In the genomic region with DNA sequence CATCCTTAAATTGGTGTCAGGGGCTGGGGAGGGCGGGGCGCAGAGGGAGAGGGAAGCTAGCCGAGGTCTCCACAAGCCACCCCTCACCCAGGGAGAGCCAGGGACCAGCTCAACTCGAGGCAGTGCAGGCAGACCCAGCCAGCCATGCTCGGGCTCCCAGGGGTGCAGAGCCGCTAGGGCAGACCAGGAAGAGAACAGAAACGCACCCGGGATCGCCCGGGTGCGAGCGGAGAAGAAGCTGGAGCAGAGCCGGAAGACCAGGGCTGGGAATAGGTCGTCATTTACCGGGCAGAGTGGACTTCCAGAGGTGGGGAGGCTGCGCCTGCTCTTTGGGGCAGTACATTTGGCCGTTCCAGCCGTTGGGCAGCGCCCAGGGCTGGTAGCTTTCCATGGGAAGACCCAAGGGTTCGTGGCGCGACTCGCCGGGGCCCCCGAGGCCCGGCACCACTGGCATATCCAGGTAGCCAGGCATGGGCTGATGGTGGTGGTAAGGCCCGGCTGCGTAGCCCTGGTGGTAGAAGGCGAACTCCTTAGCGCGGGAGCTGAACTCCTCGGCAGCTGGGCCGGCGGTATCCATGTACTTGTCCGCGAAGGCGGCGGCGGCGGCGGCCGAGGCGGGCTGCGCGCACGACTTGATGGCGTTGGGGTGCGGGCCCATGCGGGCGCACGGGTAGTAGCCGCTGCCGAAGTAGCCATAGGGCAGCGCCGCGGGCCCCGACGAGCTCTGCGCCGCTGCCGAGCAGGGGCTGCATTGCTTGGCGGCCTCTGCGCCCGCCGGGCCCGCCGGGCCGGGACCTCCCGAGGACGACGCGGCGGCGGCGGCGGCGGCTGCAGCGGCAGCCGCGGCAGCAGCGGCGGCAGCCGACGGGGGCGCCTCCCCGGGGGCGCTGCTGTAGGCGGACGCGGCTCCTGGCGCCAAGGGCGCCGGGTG, we compare ENCODE assay signal across 2 cellular contexts.
TF ChIP-seq lines count a peak whose summit lies in the region.

No MANE protein-coding gene starts in this region.

TF ChIP-seq in GM12878, 131 proteins besides CTCF, POLR2A, EP300 and RAD21:
- TF ChIP-seq SUZ12 (IDR thresholded peaks at IDR 0.05; ENCODE audit: unreplicated experiment) (peak; percentile 72), BCLAF1 (IDR thresholded peaks at IDR 0.05) (no peak)

TF ChIP-seq in neural cell, 6 proteins besides CTCF, POLR2A, EP300 and RAD21:
- TF ChIP-seq, protein P1, sequence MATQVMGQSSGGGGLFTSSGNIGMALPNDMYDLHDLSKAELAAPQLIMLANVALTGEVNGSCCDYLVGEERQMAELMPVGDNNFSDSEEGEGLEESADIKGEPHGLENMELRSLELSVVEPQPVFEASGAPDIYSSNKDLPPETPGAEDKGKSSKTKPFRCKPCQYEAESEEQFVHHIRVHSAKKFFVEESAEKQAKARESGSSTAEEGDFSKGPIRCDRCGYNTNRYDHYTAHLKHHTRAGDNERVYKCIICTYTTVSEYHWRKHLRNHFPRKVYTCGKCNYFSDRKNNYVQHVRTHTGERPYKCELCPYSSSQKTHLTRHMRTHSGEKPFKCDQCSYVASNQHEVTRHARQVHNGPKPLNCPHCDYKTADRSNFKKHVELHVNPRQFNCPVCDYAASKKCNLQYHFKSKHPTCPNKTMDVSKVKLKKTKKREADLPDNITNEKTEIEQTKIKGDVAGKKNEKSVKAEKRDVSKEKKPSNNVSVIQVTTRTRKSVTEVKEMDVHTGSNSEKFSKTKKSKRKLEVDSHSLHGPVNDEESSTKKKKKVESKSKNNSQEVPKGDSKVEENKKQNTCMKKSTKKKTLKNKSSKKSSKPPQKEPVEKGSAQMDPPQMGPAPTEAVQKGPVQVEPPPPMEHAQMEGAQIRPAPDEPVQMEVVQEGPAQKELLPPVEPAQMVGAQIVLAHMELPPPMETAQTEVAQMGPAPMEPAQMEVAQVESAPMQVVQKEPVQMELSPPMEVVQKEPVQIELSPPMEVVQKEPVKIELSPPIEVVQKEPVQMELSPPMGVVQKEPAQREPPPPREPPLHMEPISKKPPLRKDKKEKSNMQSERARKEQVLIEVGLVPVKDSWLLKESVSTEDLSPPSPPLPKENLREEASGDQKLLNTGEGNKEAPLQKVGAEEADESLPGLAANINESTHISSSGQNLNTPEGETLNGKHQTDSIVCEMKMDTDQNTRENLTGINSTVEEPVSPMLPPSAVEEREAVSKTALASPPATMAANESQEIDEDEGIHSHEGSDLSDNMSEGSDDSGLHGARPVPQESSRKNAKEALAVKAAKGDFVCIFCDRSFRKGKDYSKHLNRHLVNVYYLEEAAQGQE (IDR thresholded peaks at IDR 0.05; ENCODE audit: borderline replicate concordance) = no peak
- peak; percentile 96 for TF ChIP-seq EZH2 (IDR thresholded peaks at IDR 0.05; ENCODE audit: borderline replicate concordance, insufficient read depth, low read length, poor library complexity, severe bottlenecking)
- TF ChIP-seq TAF1 (IDR thresholded peaks at IDR 0.05; ENCODE audit: low read depth) = no peak
TF ChIP-seq in neural cell: peak in this region for 1.
